Comparison of ENCODE assay signal across 14 cellular contexts in genomic region chr16:72711823-72712222, GRCh38.
"Had no signal": no experiment of that assay in that cellular context is flagged by ENCODE, and none has a peak within 500 bp of the region (broad histone marks: within the 10 kb centered on the region; RNA-seq: fewer than 3 reads in every experiment).

No MANE protein-coding gene starts in this region.

- H3K27ac ChIP-seq: colonic mucosa, foreskin keratinocyte, hepatocyte, psoas muscle, spleen, suprapubic skin, thyroid gland had no signal

- H3K36me3 ChIP-seq: colonic mucosa, suprapubic skin, thyroid gland had no signal

- H2AFZ ChIP-seq: hepatocyte had no signal

- FAIRE-seq: urothelium cell line had no signal

- H3K4me2 ChIP-seq: hepatocyte had no signal

- H3K79me2 ChIP-seq: hepatocyte had no signal

- H3K9me3 ChIP-seq: colonic mucosa, suprapubic skin, thyroid gland had no signal

- DNase-seq: colonic mucosa; dermis blood vessel endothelial cell; naive thymus-derived CD4-positive, alpha-beta T cell; nephron progenitor cell; psoas muscle; spleen; stimulated activated naive CD8-positive, alpha-beta T cell treated with anti-CD3 and anti-CD28 coated beads, Interleukin-15, Interleukin-2, amounts not matched to agents 100 U/mL and 50 U/mL, for 24 hours; thyroid gland had no signal

- H3K4me3 ChIP-seq: colonic mucosa, hepatocyte, psoas muscle, spleen, suprapubic skin, thyroid gland had no signal

- ATAC-seq: foreskin keratinocyte; naive thymus-derived CD4-positive, alpha-beta T cell; psoas muscle; sciatic nerve; stimulated activated effector memory CD8-positive, alpha-beta T cell treated with anti-CD3 and anti-CD28 coated beads, Interleukin-12 subunit alpha, Interleukin-12 subunit beta, amount 100 ng/mL, for 72 hours; stimulated activated naive CD8-positive, alpha-beta T cell treated with anti-CD3 and anti-CD28 coated beads, Interleukin-15, Interleukin-2, amounts not matched to agents 100 U/mL and 50 U/mL, for 24 hours had no signal

- H3K27me3 ChIP-seq: colonic mucosa, foreskin keratinocyte, hepatocyte, spleen, suprapubic skin, thyroid gland had no signal

- H3K4me1 ChIP-seq: colonic mucosa, foreskin keratinocyte, psoas muscle, spleen, suprapubic skin, thyroid gland had no signal
